30 cellular contexts compared by ENCODE assay signal in the genomic region with DNA sequence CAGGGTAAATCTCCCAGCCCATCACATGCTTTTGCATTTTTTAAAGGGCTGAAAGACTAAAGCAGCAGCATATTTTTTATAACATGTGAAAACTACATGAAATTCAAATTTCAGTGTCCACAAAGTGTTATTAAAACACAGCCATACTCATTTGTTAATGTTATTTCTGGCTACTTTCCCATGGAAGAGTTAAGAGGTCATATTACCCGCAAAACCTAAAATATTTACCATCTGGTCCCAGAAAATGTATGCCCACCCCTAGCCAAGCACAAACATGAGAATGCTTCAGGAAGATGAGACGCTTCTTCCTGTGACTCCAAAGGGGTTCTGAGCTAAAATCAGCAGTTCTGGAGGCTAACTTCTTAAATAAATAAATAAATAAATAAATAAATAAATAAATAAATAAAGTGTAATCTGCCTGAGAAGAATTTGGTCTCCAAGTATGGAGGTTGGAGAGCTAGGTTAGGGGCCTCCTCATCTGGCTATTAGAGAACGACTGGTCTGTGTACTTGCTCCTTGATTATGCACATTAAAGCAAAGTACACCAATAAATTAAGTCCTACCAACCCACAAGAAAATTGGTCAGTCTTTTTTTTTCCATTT. TPM values are rescaled to one million over a fixed set of nuclear protein-coding genes. Genes with fewer than 3 reads are reported as not detected.
DNase-seq lines count a peak whose midpoint lies in the region; ATAC-seq, FAIRE-seq and TF ChIP-seq lines count a peak whose summit lies in the region.
"Had no signal": no experiment of that assay in that cellular context is flagged by ENCODE, and none has a peak within 500 bp of the region (broad histone marks: within the 10 kb centered on the region; RNA-seq: fewer than 3 reads in every experiment).

No MANE protein-coding gene starts in this region.

- TF ChIP-seq CTCF in astrocyte (IDR thresholded peaks at IDR 0.05; ENCODE audit: insufficient read depth, low read depth, low read length) (no peak), fibroblast of mammary gland (conservative IDR thresholded peaks at IDR 0.05; ENCODE audit: control insufficient read depth, insufficient read depth, low read depth, low read length) (no peak), nephron (IDR thresholded peaks at IDR 0.05; ENCODE audit: unreplicated experiment in 3 of 3) (no peak), ovary (IDR thresholded peaks at IDR 0.05) (no peak)

- no peaks in the 10 kb centered on the region for H3K27me3 Mint-ChIP-seq in astrocyte (ENCODE audit: low read depth, unreplicated experiment)
- H3K27me3 Mint-ChIP-seq in nephron (ENCODE audit: low read depth) = no peaks in the 10 kb centered on the region
- H3K27me3 Mint-ChIP-seq: activated CD4-positive, alpha-beta memory T cell treated with anti-CD3 and anti-CD28 coated beads for 36 hours; activated naive CD4-positive, alpha-beta T cell treated with anti-CD3 and anti-CD28 coated beads, Interleukin-2, amount 50 U/mL, for 24 hours; dendritic cell treated with granulocyte-macrophage colony-stimulating factor and Interleukin-4, amounts not matched to agents 40 ng/mL and 50 ng/mL, for 4 days had no signal

- intact Hi-C loops in ovary (cut with DNase I) = loop anchor here in 1 of 4 donors (2.0 kb wide), 1 partner anchor 15 kb away; no protein-coding TSS in a partner anchor

- peak; percentile 19 for DNase-seq in EL
- DNase-seq in astrocyte (ENCODE audit: low read depth) = peak; percentile 58
- DNase-seq in fibroblast of mammary gland (ENCODE audit: low read depth) = peak; percentile 30
- DNase-seq in ovary = no peak
- DNase-seq in GM12892 (ENCODE audit: insufficient read length) = no peak
- no peak for DNase-seq in SKM-1 (lab: John Stamatoyannopoulos, UW; ENCODE audit: unreplicated experiment)
- DNase-seq: activated CD4-positive, alpha-beta memory T cell treated with anti-CD3 and anti-CD28 coated beads for 36 hours; activated CD4-positive, CD25-positive, alpha-beta regulatory T cell treated with anti-CD3 and anti-CD28 coated beads, Interleukin-2, amount 50 U/mL, for 72 hours; activated CD8-positive, alpha-beta memory T cell treated with anti-CD3 and anti-CD28 coated beads, Interleukin-2, amount 50 U/mL, for 4 hours; amygdala; C1 segment of cervical spinal cord; caudate nucleus; COR-L47; DMS79; endodermal cell; kidney glomerular epithelial cell; MG63; NCI-H1417 treated with DMSO at 0.1 percent for 48 hours; NCI-H345; NCI-H82; stimulated activated naive CD4-positive, alpha-beta T cell treated with Interleukin-2 at 50 U/mL for 16 hours had no signal

- H3K27ac ChIP-seq in astrocyte (ENCODE audit: low read depth, low read length) (no peak overlapping the region), ovary (no peak overlapping the region)
- H3K27ac ChIP-seq: esophagus muscularis mucosa, SK-N-MC had no signal

- no peak overlapping the region for H3K9ac ChIP-seq in astrocyte (ENCODE audit: low read length)

- no peak overlapping the region for H2AFZ ChIP-seq in astrocyte (ENCODE audit: low read depth, low read length)

- H3K36me3 ChIP-seq in astrocyte (ENCODE audit: insufficient read depth, low read length) = no peaks in the 10 kb centered on the region
- no peaks in the 10 kb centered on the region for H3K36me3 ChIP-seq in ovary
- H3K36me3 ChIP-seq: MG63 had no signal

- TF ChIP-seq EP300 in ovary (IDR thresholded peaks at IDR 0.05) = no peak

- H3K4me3 ChIP-seq in astrocyte (ENCODE audit: insufficient read depth, low read depth, low read length) (no peak overlapping the region), fibroblast of mammary gland (ENCODE audit: control insufficient read depth, low read depth, low read length) (no peak overlapping the region), ovary (no peak overlapping the region)
- H3K4me3 ChIP-seq: esophagus muscularis mucosa, lung, MG63, SK-N-MC had no signal

- no peak for ATAC-seq in GM19351 (IDR thresholded peaks at IDR 0.05; ENCODE audit: unreplicated experiment)

- H3K79me2 ChIP-seq in astrocyte (ENCODE audit: insufficient read depth, low read length) = peaks cover 64% of the 10 kb centered on the region

- H3K36me3 Mint-ChIP-seq in astrocyte (ENCODE audit: low read depth, unreplicated experiment) (peaks cover 10% of the 10 kb centered on the region), nephron (ENCODE audit: low read depth) (peaks cover 56% of the 10 kb centered on the region)

- H3K9me3 ChIP-seq in astrocyte (ENCODE audit: insufficient read depth, low read depth, low read length) (no peaks in the 10 kb centered on the region), ovary (no peaks in the 10 kb centered on the region)
- H3K9me3 ChIP-seq: esophagus muscularis mucosa, MG63 had no signal

- no peak for FAIRE-seq in astrocyte (lab: Jason Lieb, UNC)
- no peak for FAIRE-seq in GM12892 (lab: Jason Lieb, UNC)

- H4K20me1 ChIP-seq in astrocyte (ENCODE audit: insufficient read depth, low read length) = peaks cover 13% of the 10 kb centered on the region

- TF ChIP-seq POLR2A in ovary (IDR thresholded peaks at IDR 0.05) (no peak), GM12892 (IDR thresholded peaks at IDR 0.05; ENCODE audit: low read depth, low read length) (no peak)

- no peak overlapping the region for H3K4me2 ChIP-seq in astrocyte (ENCODE audit: low read length)

- H3K27me3 ChIP-seq in astrocyte (ENCODE audit: insufficient read depth, low read length) = no peaks in the 10 kb centered on the region
- no peaks in the 10 kb centered on the region for H3K27me3 ChIP-seq in ovary
- H3K27me3 ChIP-seq: esophagus muscularis mucosa, MG63 had no signal

- H3K4me3 Mint-ChIP-seq in astrocyte (ENCODE audit: unreplicated experiment) = no peak overlapping the region
- no peak overlapping the region for H3K4me3 Mint-ChIP-seq in nephron
- H3K4me3 Mint-ChIP-seq: activated CD4-positive, alpha-beta memory T cell treated with anti-CD3 and anti-CD28 coated beads for 36 hours; activated naive CD4-positive, alpha-beta T cell treated with anti-CD3 and anti-CD28 coated beads, Interleukin-2, amount 50 U/mL, for 24 hours; activated T-helper 1 cell treated with anti-CD3 and anti-CD28 coated beads, Interleukin-12 subunit alpha, Interleukin-12 subunit beta, Interleukin-2, Interleukin-4 antibody, amounts not matched to agents 30 ng/mL and 10 ng/mL and 1 ng/mL, durations not matched to agents 14 hours and 24 hours and 36 hours; dendritic cell treated with granulocyte-macrophage colony-stimulating factor and Interleukin-4, amounts not matched to agents 40 ng/mL and 50 ng/mL, for 4 days; endodermal cell; T-helper 1 cell treated with Interleukin-12 subunit alpha and Interleukin-12 subunit beta and Interleukin-4 antibody, amounts not matched to agents 30 μg/mL and 1 μg/mL, for 36 hours had no signal

- 63 to 82% (median 77%) methylated on average over 3 of the region's 3 CpGs for WGBS in ovary, 3 donors

- H3K4me1 Mint-ChIP-seq in astrocyte (ENCODE audit: low read depth, unreplicated experiment) (no peaks in the 10 kb centered on the region), nephron (peaks cover 9% of the 10 kb centered on the region)
- H3K4me1 Mint-ChIP-seq: endodermal cell had no signal

- H3K9me3 Mint-ChIP-seq in astrocyte (ENCODE audit: unreplicated experiment) (peaks cover 5% of the 10 kb centered on the region), nephron (peaks cover 12% of the 10 kb centered on the region)
- H3K9me3 Mint-ChIP-seq: activated naive CD4-positive, alpha-beta T cell treated with anti-CD3 and anti-CD28 coated beads, Interleukin-2, amount 50 U/mL, for 24 hours had no signal

- H3K4me1 ChIP-seq in astrocyte (ENCODE audit: insufficient read depth, low read length) (no peaks in the 10 kb centered on the region), ovary (ENCODE audit: insufficient read depth) (no peaks in the 10 kb centered on the region)
- H3K4me1 ChIP-seq: esophagus muscularis mucosa had no signal

- H3K27ac Mint-ChIP-seq in astrocyte (ENCODE audit: unreplicated experiment) (no peak overlapping the region), nephron (peak overlapping the region in 2 of 3 experiments; percentile 7 to 54)
- H3K27ac Mint-ChIP-seq: activated CD4-positive, alpha-beta memory T cell treated with anti-CD3 and anti-CD28 coated beads for 36 hours; activated naive CD4-positive, alpha-beta T cell treated with anti-CD3 and anti-CD28 coated beads, Interleukin-2, amount 50 U/mL, for 24 hours; activated T-helper 1 cell treated with anti-CD3 and anti-CD28 coated beads, Interleukin-12 subunit alpha, Interleukin-12 subunit beta, Interleukin-2, Interleukin-4 antibody, amounts not matched to agents 30 ng/mL and 10 ng/mL and 1 ng/mL, durations not matched to agents 14 hours and 24 hours and 36 hours; dendritic cell treated with granulocyte-macrophage colony-stimulating factor and Interleukin-4, amounts not matched to agents 40 ng/mL and 50 ng/mL, for 4 days; endodermal cell; T-helper 1 cell treated with Interleukin-12 subunit alpha and Interleukin-12 subunit beta and Interleukin-4 antibody, amounts not matched to agents 30 μg/mL and 1 μg/mL, for 36 hours had no signal

RNA-seq across cellular contexts. Expression of a gene that starts 9.7 kb away (rescaled TPM):
- total RNA-seq in astrocyte (17.2 and 21.5 TPM in 2 replicates), ovary (10 to 100 TPM; 15.4 to 57.8 (median 22.7) TPM)
- polyA plus RNA-seq in ovary = 10 to 100 TPM; 20.6 to 32.4 TPM
- 33.5 TPM for polyA plus RNA-seq in GM12892 (2012; ENCODE audit: missing spikeins)

RNA-seq across cellular contexts. Expression of a gene that starts 9.9 kb away (rescaled TPM):
- total RNA-seq in astrocyte (12.9 and 13.1 TPM in 2 replicates), ovary (10 to 100 TPM; 11.6 to 25.8 (median 13.8) TPM)
- 10 to 100 TPM in 1 of 2 donors, 1 to 10 TPM in 1; 9.7 to 23.8 TPM for polyA plus RNA-seq in ovary
- 15.3 TPM for polyA plus RNA-seq in GM12892 (2012; ENCODE audit: missing spikeins)

Comparison
In these comparisons a context has a peak if more than half of its experiments do, and no peak if none do; other contexts are left out.
1. DNase-seq: peak in EL (single experiment), astrocyte (single experiment) and fibroblast of mammary gland (single experiment); none in ovary (0 of 5), GM12892 (single experiment) and SKM-1 (single experiment).